In the genomic region with DNA sequence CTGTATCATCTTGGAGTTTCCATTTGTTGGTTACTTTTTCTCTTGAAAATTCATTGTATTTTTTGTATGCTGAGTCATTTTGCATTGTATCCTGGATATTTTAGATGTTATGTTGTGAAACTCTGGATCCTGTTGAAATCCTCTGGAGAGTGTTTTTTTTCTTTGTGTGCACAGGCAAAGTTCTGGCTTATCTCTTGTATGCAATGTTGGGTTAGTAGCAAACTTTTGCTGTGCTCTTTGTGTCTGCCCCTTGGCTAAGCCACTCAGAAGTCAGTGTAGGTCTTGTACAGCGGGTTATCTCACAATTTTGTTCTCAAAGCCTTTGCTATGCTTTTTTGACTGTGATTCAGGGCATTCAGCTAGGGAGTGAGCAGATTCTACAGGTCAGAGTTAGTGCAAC, we compare ENCODE assay signal across 22 cellular contexts. TPM values are rescaled to one million over a fixed set of nuclear protein-coding genes. Genes with fewer than 3 reads are reported as not detected.
DNase-seq lines count a peak whose midpoint lies in the region; ATAC-seq and TF ChIP-seq lines count a peak whose summit lies in the region.
"Had no signal": no experiment of that assay in that cellular context is flagged by ENCODE, and none has a peak within 500 bp of the region (broad histone marks: within the 10 kb centered on the region; RNA-seq: fewer than 3 reads in every experiment).

No MANE protein-coding gene starts in this region.

- peak overlapping the region; percentile 10; the same call in 1 of the 2 replicates for H3K4me3 ChIP-seq in SK-N-MC
- H3K4me3 ChIP-seq in neural progenitor cell: no peak overlapping the region
- no peak overlapping the region for H3K4me3 ChIP-seq in CD8-positive, alpha-beta memory T cell (ENCODE audit: low read length)
- H3K4me3 ChIP-seq: esophagus squamous epithelium, ovary, Peyer's patch, skin epidermis, testis had no signal

- H3K27ac ChIP-seq in SK-N-MC: peak overlapping the region; percentile 70
- no peak overlapping the region for H3K27ac ChIP-seq in neural progenitor cell
- no peak overlapping the region for H3K27ac ChIP-seq in CD8-positive, alpha-beta memory T cell (ENCODE audit: low read depth, low read length)
- H3K27ac ChIP-seq: esophagus squamous epithelium, ovary, Peyer's patch, skin epidermis, testis had no signal

- no peaks in the 10 kb centered on the region for H4K20me1 ChIP-seq in neural progenitor cell (ENCODE audit: low read depth)

- DNase-seq in GM04503 (ENCODE audit: low read depth): peak; percentile 10
- DNase-seq in SK-N-MC (ENCODE audit: low read depth, low spot score): no peak
- peak; percentile 55 for DNase-seq in fibroblast of gingiva (ENCODE audit: low read depth)
- DNase-seq in neural progenitor cell (ENCODE audit: low spot score): no peak
- no peak for DNase-seq in osteocyte (ENCODE audit: extremely low spot score, unreplicated experiment)
- DNase-seq in CD8-positive, alpha-beta memory T cell: no peak
- no peak for DNase-seq in NCI-H1105 (lab: John Stamatoyannopoulos, UW)
- DNase-seq: activated CD4-positive, CD25-positive, alpha-beta regulatory T cell treated with anti-CD3 and anti-CD28 coated beads, Interleukin-2, amount 50 U/mL, for 72 hours; activated CD8-positive, alpha-beta memory T cell treated with anti-CD3 and anti-CD28 coated beads, Interleukin-2, amount 10 ng/mL, durations not matched to agents 7 days and 5 days; activated gamma-delta T cell; aorta; esophagus squamous epithelium; kidney glomerular epithelial cell; NCI-H1092 treated with DMSO at 0.1 percent for 48 hours; NCI-H748 treated with DMSO at 0.1 percent for 48 hours; ovary; Peyer's patch; SK-N-SH; T-helper 9 cell; testis had no signal

- no peaks in the 10 kb centered on the region for H3K36me3 ChIP-seq in SK-N-MC (ENCODE audit: insufficient read depth, low read length)
- no peaks in the 10 kb centered on the region for H3K36me3 ChIP-seq in neural progenitor cell
- no peaks in the 10 kb centered on the region for H3K36me3 ChIP-seq in CD8-positive, alpha-beta memory T cell (ENCODE audit: insufficient read depth, low read length)
- H3K36me3 ChIP-seq: esophagus squamous epithelium, ovary, Peyer's patch had no signal

- H3K9ac ChIP-seq in SK-N-MC (ENCODE audit: insufficient read length) (no peak overlapping the region), neural progenitor cell (no peak overlapping the region)
- H3K9ac ChIP-seq: SK-N-SH had no signal

- no peaks in the 10 kb centered on the region for H3K36me3 Mint-ChIP-seq in neural progenitor cell
- H3K36me3 Mint-ChIP-seq in osteocyte (ENCODE audit: unreplicated experiment): no peaks in the 10 kb centered on the region
- H3K36me3 Mint-ChIP-seq in CD8-positive, alpha-beta memory T cell: no peaks in the 10 kb centered on the region
- H3K36me3 Mint-ChIP-seq: activated CD8-positive, alpha-beta memory T cell treated with anti-CD3 and anti-CD28 coated beads, Interleukin-2, amount 10 ng/mL, durations not matched to agents 7 days and 5 days had no signal

- TF ChIP-seq CTCF in neural progenitor cell (IDR thresholded peaks at IDR 0.05) (no peak), osteocyte (IDR thresholded peaks at IDR 0.05) (no peak)

- H3K27ac Mint-ChIP-seq in neural progenitor cell (no peak overlapping the region), osteocyte (ENCODE audit: unreplicated experiment) (no peak overlapping the region)
- no peak overlapping the region for H3K27ac Mint-ChIP-seq in CD8-positive, alpha-beta memory T cell
- H3K27ac Mint-ChIP-seq: activated CD8-positive, alpha-beta memory T cell treated with anti-CD3 and anti-CD28 coated beads, Interleukin-2, amount 10 ng/mL, durations not matched to agents 7 days and 5 days had no signal

- CTCF ChIA-PET in CD8-positive, alpha-beta memory T cell (lab: Charles Lee): no interaction called here

- POLR2A ChIA-PET in CD8-positive, alpha-beta memory T cell (lab: Charles Lee): no interaction called here

- peaks cover 2% of the 10 kb centered on the region for H3K4me1 Mint-ChIP-seq in neural progenitor cell
- no peaks in the 10 kb centered on the region for H3K4me1 Mint-ChIP-seq in osteocyte (ENCODE audit: unreplicated experiment)
- H3K4me1 Mint-ChIP-seq in CD8-positive, alpha-beta memory T cell: no peaks in the 10 kb centered on the region
- H3K4me1 Mint-ChIP-seq: activated CD8-positive, alpha-beta memory T cell treated with anti-CD3 and anti-CD28 coated beads, Interleukin-2, amount 10 ng/mL, durations not matched to agents 7 days and 5 days had no signal

- H3K4me3 Mint-ChIP-seq in neural progenitor cell (no peak overlapping the region), osteocyte (ENCODE audit: unreplicated experiment) (no peak overlapping the region)
- no peak overlapping the region for H3K4me3 Mint-ChIP-seq in CD8-positive, alpha-beta memory T cell
- H3K4me3 Mint-ChIP-seq: activated CD8-positive, alpha-beta memory T cell treated with anti-CD3 and anti-CD28 coated beads, Interleukin-2, amount 10 ng/mL, durations not matched to agents 7 days and 5 days had no signal

- H3K4me1 ChIP-seq in neural progenitor cell: no peaks in the 10 kb centered on the region
- no peaks in the 10 kb centered on the region for H3K4me1 ChIP-seq in CD8-positive, alpha-beta memory T cell (ENCODE audit: insufficient read depth, low read length)
- H3K4me1 ChIP-seq: esophagus squamous epithelium, Peyer's patch, testis had no signal

- no peak for ATAC-seq in HG02840 (IDR thresholded peaks at IDR 0.05; ENCODE audit: low FRiP score, unreplicated experiment)
- ATAC-seq: activated CD8-positive, alpha-beta memory T cell treated with anti-CD3 and anti-CD28 coated beads, Interleukin-2, amount 10 ng/mL, durations not matched to agents 7 days and 5 days had no signal

- H3K79me2 ChIP-seq in neural progenitor cell (ENCODE audit: low read depth): no peaks in the 10 kb centered on the region

- H3K9me3 Mint-ChIP-seq in neural progenitor cell (no peaks in the 10 kb centered on the region), osteocyte (ENCODE audit: unreplicated experiment) (no peaks in the 10 kb centered on the region)
- H3K9me3 Mint-ChIP-seq in CD8-positive, alpha-beta memory T cell: no peaks in the 10 kb centered on the region

- peaks cover 2% of the 10 kb centered on the region; the same call in 1 of the 2 replicates for H3K9me3 ChIP-seq in SK-N-MC (ENCODE audit: low read depth, low read length)
- no peaks in the 10 kb centered on the region for H3K9me3 ChIP-seq in neural progenitor cell (ENCODE audit: low read depth)
- no peaks in the 10 kb centered on the region for H3K9me3 ChIP-seq in CD8-positive, alpha-beta memory T cell (ENCODE audit: low read length)
- H3K9me3 ChIP-seq: esophagus squamous epithelium, ovary, Peyer's patch, SK-N-SH, testis had no signal

- peak overlapping the region; percentile 34 for H2AFZ ChIP-seq in neural progenitor cell (replicated peaks)

- H3K27me3 Mint-ChIP-seq in neural progenitor cell (ENCODE audit: insufficient read depth, low read depth) (peaks cover 3% of the 10 kb centered on the region), osteocyte (ENCODE audit: unreplicated experiment) (peaks cover under 1% of the 10 kb centered on the region)
- H3K27me3 Mint-ChIP-seq in CD8-positive, alpha-beta memory T cell: peaks cover 0 to 7% of the 10 kb centered on the region in 2 donors
- H3K27me3 Mint-ChIP-seq: activated CD8-positive, alpha-beta memory T cell treated with anti-CD3 and anti-CD28 coated beads, Interleukin-2, amount 10 ng/mL, durations not matched to agents 7 days and 5 days had no signal

- no peaks in the 10 kb centered on the region for H3K27me3 ChIP-seq in neural progenitor cell
- no peaks in the 10 kb centered on the region for H3K27me3 ChIP-seq in CD8-positive, alpha-beta memory T cell (ENCODE audit: insufficient read depth, low read length, poor library complexity, severe bottlenecking)
- H3K27me3 ChIP-seq: esophagus squamous epithelium, ovary, Peyer's patch, testis had no signal

- H3F3A ChIP-seq in neural progenitor cell (ENCODE audit: low read depth): no peaks in the 10 kb centered on the region

- no peak overlapping the region for H3K4me2 ChIP-seq in neural progenitor cell
- H3K4me2 ChIP-seq: SK-N-SH had no signal

RNA-seq across cellular contexts. Expression of gene LMBRD1, which starts 29.1 kb away (rescaled TPM):
- total RNA-seq in neural progenitor cell (ENCODE audit: low replicate concordance) (24.8 and 41.1 TPM in 2 replicates), osteocyte (40.7 and 41.4 TPM in 2 replicates)
- 10 to 100 TPM; 16.2 to 17.3 TPM for total RNA-seq in CD8-positive, alpha-beta memory T cell
- polyA plus RNA-seq in CD8-positive, alpha-beta memory T cell: 45.5 TPM

RNA-seq across cellular contexts. Expression of gene COL19A1, which starts 40.5 kb away (rescaled TPM):
- total RNA-seq in neural progenitor cell (ENCODE audit: low replicate concordance) (0.03 TPM in 1 of 2 replicates, not detected in the other), osteocyte (not detected in 2 replicates)
- total RNA-seq in CD8-positive, alpha-beta memory T cell: under 1 TPM; 0.07 to 0.33 TPM
- not detected for polyA plus RNA-seq in CD8-positive, alpha-beta memory T cell
- polyA plus RNA-seq: aorta had no signal

Comparison
In these comparisons a context has a peak if more than half of its experiments do, and no peak if none do; other contexts are left out.
1. DNase-seq: peak in GM04503 (single experiment) and fibroblast of gingiva (single experiment); none in SK-N-MC (single experiment), neural progenitor cell (single experiment), osteocyte (single experiment), CD8-positive, alpha-beta memory T cell (0 of 5) and NCI-H1105 (single experiment).